15 cellular contexts compared by ENCODE assay signal in the genomic region with DNA sequence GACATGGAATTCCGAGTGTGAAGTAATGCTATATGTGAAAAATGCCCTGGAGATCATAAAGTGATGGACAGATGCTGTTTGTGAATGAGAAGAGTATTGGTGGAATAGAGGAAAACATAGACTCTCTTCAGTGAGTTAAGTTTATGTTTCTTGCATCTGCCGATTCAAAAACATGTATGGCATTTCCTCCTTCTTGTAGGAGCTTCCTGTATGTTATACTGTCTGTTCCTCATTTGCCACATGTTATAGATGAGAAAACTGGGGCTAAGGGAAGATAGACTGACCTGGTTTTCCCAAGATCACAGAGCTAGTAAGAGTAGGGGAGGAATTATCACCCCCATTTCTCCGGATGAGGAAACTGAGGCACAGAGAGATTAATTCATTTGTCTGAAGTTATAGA. TPM values are rescaled to one million over a fixed set of nuclear protein-coding genes. Genes with fewer than 3 reads are reported as not detected.
DNase-seq lines count a peak whose midpoint lies in the region; FAIRE-seq and TF ChIP-seq lines count a peak whose summit lies in the region.
"Had no signal": no experiment of that assay in that cellular context is flagged by ENCODE, and none has a peak within 500 bp of the region (broad histone marks: within the 10 kb centered on the region; RNA-seq: fewer than 3 reads in every experiment).

No MANE protein-coding gene starts in this region.

- no peak overlapping the region for H3K27ac Mint-ChIP-seq in activated CD4-positive, alpha-beta memory T cell treated with anti-CD3 and anti-CD28 coated beads, Interleukin-2, amount 10 ng/mL, durations not matched to agents 7 days and 5 days

- no peaks in the 10 kb centered on the region for H3K36me3 Mint-ChIP-seq in activated CD4-positive, alpha-beta memory T cell treated with anti-CD3 and anti-CD28 coated beads, Interleukin-2, amount 10 ng/mL, durations not matched to agents 7 days and 5 days (ENCODE audit: low read depth)

- H3K4me3 ChIP-seq in AG04450 (ENCODE audit: low read depth, low read length) (no peak overlapping the region), fibroblast of villous mesenchyme (ENCODE audit: low read depth, low read length) (no peak overlapping the region)

- CTCF ChIA-PET in AG04450 (lab: Charles Lee), result interaction anchor here (1.1 to 5.1 kb wide), 2 partner anchors 11 to 88 kb away, joined by 5 to 21 read pairs; no protein-coding TSS in a partner anchor
- CTCF ChIA-PET in activated CD4-positive, alpha-beta memory T cell treated with anti-CD3 and anti-CD28 coated beads, Interleukin-2, amount 10 ng/mL, durations not matched to agents 7 days and 5 days (lab: Charles Lee), result interaction anchor here (1.2 kb wide), 1 partner anchor 155 kb away, joined by 3 read pairs; no protein-coding TSS in a partner anchor

- H3K4me3 Mint-ChIP-seq in activated CD4-positive, alpha-beta memory T cell treated with anti-CD3 and anti-CD28 coated beads, Interleukin-2, amount 10 ng/mL, durations not matched to agents 7 days and 5 days, result no peak overlapping the region

- POLR2A ChIA-PET in AG04450 (lab: Yijun Ruan, JAX), result interaction anchor here (0.6 kb wide), 1 partner anchor 80 kb away, joined by 3 read pairs; no protein-coding TSS in a partner anchor
- POLR2A ChIA-PET in activated CD4-positive, alpha-beta memory T cell treated with anti-CD3 and anti-CD28 coated beads, Interleukin-2, amount 10 ng/mL, durations not matched to agents 7 days and 5 days (lab: Charles Lee), result no interaction called here

- TF ChIP-seq CTCF in AG04450 (IDR thresholded peaks at IDR 0.05; ENCODE audit: low read depth, low read length) (no peak), fibroblast of villous mesenchyme (IDR thresholded peaks at IDR 0.05; ENCODE audit: insufficient read depth, low read depth, low read length) (no peak)

- peak overlapping the region; percentile 66 for H3K27ac ChIP-seq in AG04450 (ENCODE audit: low read depth, low read length)
- H3K27ac ChIP-seq: foreskin keratinocyte had no signal

- H3K27me3 ChIP-seq in AG04450 (ENCODE audit: control insufficient read depth, insufficient read depth, low read length), result no peaks in the 10 kb centered on the region
- H3K27me3 ChIP-seq: foreskin keratinocyte had no signal

- FAIRE-seq in GM12891 (lab: Jason Lieb, UNC), result no peak

- no peaks in the 10 kb centered on the region for H3K9me3 Mint-ChIP-seq in activated CD4-positive, alpha-beta memory T cell treated with anti-CD3 and anti-CD28 coated beads, Interleukin-2, amount 10 ng/mL, durations not matched to agents 7 days and 5 days

- peaks cover 22% of the 10 kb centered on the region for H3K4me1 Mint-ChIP-seq in activated CD4-positive, alpha-beta memory T cell treated with anti-CD3 and anti-CD28 coated beads, Interleukin-2, amount 10 ng/mL, durations not matched to agents 7 days and 5 days

- TF ChIP-seq POLR2A in GM12891 (IDR thresholded peaks at IDR 0.05; ENCODE audit: low read depth, low read length), result no peak

- DNase-seq in AG04450 (ENCODE audit: low read depth, low spot score) (no peak), GM12891 (ENCODE audit: insufficient read length, low spot score) (no peak), SKM-1 (lab: John Stamatoyannopoulos, UW; ENCODE audit: unreplicated experiment) (peak; percentile 70), fibroblast of villous mesenchyme (ENCODE audit: low read depth) (peak; percentile 33), NCI-H524 (lab: John Stamatoyannopoulos, UW) (no peak), NCI-H2081 treated with DMSO at 0.1 percent for 48 hours (lab: John Stamatoyannopoulos, UW) (no peak), NCI-H2171 treated with DMSO at 0.1 percent for 48 hours (lab: John Stamatoyannopoulos, UW) (no peak)
- DNase-seq in activated CD4-positive, alpha-beta memory T cell treated with anti-CD3 and anti-CD28 coated beads, Interleukin-2, amount 10 ng/mL, durations not matched to agents 7 days and 5 days, result no peak
- DNase-seq: activated naive CD4-positive, alpha-beta T cell; DMS153; effector CD4-positive, alpha-beta T cell; foreskin keratinocyte; mesendoderm; NCI-H2107 had no signal

- H3K27me3 Mint-ChIP-seq in activated CD4-positive, alpha-beta memory T cell treated with anti-CD3 and anti-CD28 coated beads, Interleukin-2, amount 10 ng/mL, durations not matched to agents 7 days and 5 days, result no peaks in the 10 kb centered on the region

- H3K9me3 ChIP-seq in AG04450 (ENCODE audit: control insufficient read depth, insufficient read depth, low read length), result no peaks in the 10 kb centered on the region

TF ChIP-seq in GM12891, 5 proteins besides CTCF, POLR2A, EP300 and RAD21:
- TF ChIP-seq SPI1 (IDR thresholded peaks at IDR 0.05; ENCODE audit: low read depth, low read length), result peak; percentile 80
- TF ChIP-seq PAX5 (IDR thresholded peaks at IDR 0.05; ENCODE audit: insufficient read depth, low read length, severe bottlenecking), result no peak
TF ChIP-seq in GM12891: peak in this region for 1.

RNA-seq across cellular contexts. Expression of a gene that starts 41.1 kb away (rescaled TPM):
- not detected in 2 replicates for polyA plus RNA-seq in AG04450 (2011; rRNA removed)
- not detected in 2 replicates for polyA minus RNA-seq in AG04450 (2011; rRNA and poly(A)+ RNA removed)
- polyA plus RNA-seq in GM12891 (2012; ENCODE audit: low read depth, missing spikeins), result not detected
- total RNA-seq in fibroblast of villous mesenchyme, result 0.32 and 0.86 TPM in 2 replicates
- not detected for total RNA-seq in activated CD4-positive, alpha-beta memory T cell treated with anti-CD3 and anti-CD28 coated beads, Interleukin-2, amount 10 ng/mL, durations not matched to agents 7 days and 5 days
- total RNA-seq: SK-MEL-5 had no signal

RNA-seq across cellular contexts. Expression of a gene that starts 52.0 kb away (rescaled TPM):
- polyA plus RNA-seq in AG04450 (2011; rRNA removed), result not detected in 2 replicates
- polyA minus RNA-seq in AG04450 (2011; rRNA and poly(A)+ RNA removed), result not detected in 2 replicates
- polyA plus RNA-seq in GM12891 (2012; ENCODE audit: low read depth, missing spikeins), result 3.3 TPM
- under 0.01 TPM in 1 of 2 replicates, not detected in the other for total RNA-seq in fibroblast of villous mesenchyme
- total RNA-seq in activated CD4-positive, alpha-beta memory T cell treated with anti-CD3 and anti-CD28 coated beads, Interleukin-2, amount 10 ng/mL, durations not matched to agents 7 days and 5 days, result 1 to 10 TPM in 1 of 2 experiments, under 1 TPM in 1; 0.73 to 1.9 TPM
- total RNA-seq: foreskin keratinocyte, SK-MEL-5 had no signal
- polyA plus RNA-seq: foreskin keratinocyte had no signal

RNA-seq across cellular contexts. Expression of a gene that starts 53.8 kb away (rescaled TPM):
- polyA plus RNA-seq in AG04450 (2011; rRNA removed), result 0.07 TPM in 1 of 2 replicates, not detected in the other
- 0.35 TPM in 1 of 2 replicates, not detected in the other for polyA minus RNA-seq in AG04450 (2011; rRNA and poly(A)+ RNA removed)
- polyA plus RNA-seq in GM12891 (2012; ENCODE audit: low read depth, missing spikeins), result 0.18 TPM
- total RNA-seq in fibroblast of villous mesenchyme, result 0.97 and 1.7 TPM in 2 replicates
- not detected for total RNA-seq in activated CD4-positive, alpha-beta memory T cell treated with anti-CD3 and anti-CD28 coated beads, Interleukin-2, amount 10 ng/mL, durations not matched to agents 7 days and 5 days
- total RNA-seq: foreskin keratinocyte had no signal
- polyA plus RNA-seq: foreskin keratinocyte had no signal

Comparison
In these comparisons a context has a peak if more than half of its experiments do, and no peak if none do; other contexts are left out.
1. DNase-seq: peak in SKM-1 (single experiment) and fibroblast of villous mesenchyme (single experiment); none in AG04450 (single experiment), GM12891 (single experiment), NCI-H524 (0 of 2), NCI-H2081 treated with DMSO at 0.1 percent for 48 hours (single experiment), activated CD4-positive, alpha-beta memory T cell treated with anti-CD3 and anti-CD28 coated beads, Interleukin-2, amount 10 ng/mL, durations not matched to agents 7 days and 5 days (single experiment) and NCI-H2171 treated with DMSO at 0.1 percent for 48 hours (single experiment).